In genomic region chr7:100675581-100676350, GRCh38 we compare ENCODE assay signal across 8 cellular contexts. TPM values are rescaled to one million over a fixed set of nuclear protein-coding genes. Genes with fewer than 3 reads are reported as not detected.
A peak's percentile ranks its signal among the peaks of the same experiment; 100 is the strongest.
DNase-seq lines count a peak whose midpoint lies in the region; ATAC-seq, FAIRE-seq and TF ChIP-seq lines count a peak whose summit lies in the region.

No MANE protein-coding gene starts in this region.

- no peaks in the 10 kb centered on the region for H3K36me3 Mint-ChIP-seq in activated naive CD8-positive, alpha-beta T cell

- in situ Hi-C loops in SK-MEL-5 (cut with HindIII; ENCODE audit: low pct_unique_long_range_greater_than_20kb, low sequenced_read_pairs): no loop called here

- peak overlapping the region; percentile 36 to 98 (median 96) for H3K27ac ChIP-seq in pancreas
- peak overlapping the region; percentile 99 to 100 for H3K27ac ChIP-seq in tibial artery

- TF ChIP-seq CTCF in pancreas (IDR thresholded peaks at IDR 0.05) (no peak), tibial artery (IDR thresholded peaks at IDR 0.05) (no peak)

- H3K9me3 ChIP-seq in pancreas (no peaks in the 10 kb centered on the region), tibial artery (no peaks in the 10 kb centered on the region)

- peak overlapping the region; percentile 88 for H3K4me3 Mint-ChIP-seq in activated naive CD8-positive, alpha-beta T cell

- no peak for FAIRE-seq in pancreas (lab: Jason Lieb, UNC)

- H3K27me3 Mint-ChIP-seq in activated naive CD8-positive, alpha-beta T cell: no peaks in the 10 kb centered on the region

- H3K4me1 ChIP-seq in pancreas: no peaks in the 10 kb centered on the region
- H3K4me1 ChIP-seq in tibial artery: peaks cover 0 to 36% (median 14%) of the 10 kb centered on the region in 4 donors

- DNase-seq in A172 (ENCODE audit: low spot score): peak; percentile 67
- peak; percentile 40 for DNase-seq in SK-MEL-5 (ENCODE audit: low read depth, low spot score)
- DNase-seq in Right ventricle myocardium superior: peak; percentile 93
- peak; percentile 71 to 92 (median 78) for DNase-seq in pancreas
- peak; percentile 84 to 91 for DNase-seq in tibial artery

- H3K4me1 Mint-ChIP-seq in activated naive CD8-positive, alpha-beta T cell (ENCODE audit: low read depth): peaks cover 23% of the 10 kb centered on the region

- H3K4me3 ChIP-seq in pancreas (peak overlapping the region; percentile 87 to 91 (median 90)), tibial artery (peak overlapping the region; percentile 98 to 99)

- 5 to 9% methylated on average over 37 to 59 of the region's 59 CpGs for WGBS in pancreas, 2 donors

- peak overlapping the region; percentile 75 for H3K27ac Mint-ChIP-seq in activated naive CD8-positive, alpha-beta T cell

- ATAC-seq in GM18520 (IDR thresholded peaks at IDR 0.05; ENCODE audit: unreplicated experiment): peak; percentile 20
- peak; percentile 17 for ATAC-seq in HG03521 (IDR thresholded peaks at IDR 0.05; ENCODE audit: unreplicated experiment)
- peak; percentile 39 for ATAC-seq in Right ventricle myocardium superior (ENCODE audit: poor library complexity)
- ATAC-seq in pancreas: peak; percentile 4 to 13 (median 10)

- peaks cover 3 to 24% (median 16%) of the 10 kb centered on the region in 3 donors for H3K36me3 ChIP-seq in pancreas
- H3K36me3 ChIP-seq in tibial artery: peaks cover 29 to 44% (median 40%) of the 10 kb centered on the region in 3 donors

- no peaks in the 10 kb centered on the region for H3K9me3 Mint-ChIP-seq in activated naive CD8-positive, alpha-beta T cell (ENCODE audit: low read depth)

- no peaks in the 10 kb centered on the region for H3K27me3 ChIP-seq in pancreas
- no peaks in the 10 kb centered on the region for H3K27me3 ChIP-seq in tibial artery

- intact Hi-C loops in Right ventricle myocardium superior (cut with DNase I) (no loop called here), pancreas (cut with DNase I) (loop anchor here in 1 of 3 donors (2.0 kb wide), 1 partner anchor 15 kb away; no protein-coding TSS in a partner anchor), tibial artery (cut with DNase I; ENCODE audit: low total_unique reads) (loop anchor here (5.0 to 10.0 kb wide), 2 partner anchors 88 to 201 kb away; partner anchors contain the start of genes FBXO24, LRCH4 and TSC22D4)

RNA-seq across cellular contexts. Expression of gene GNB2, which starts 2.2 kb away (rescaled TPM):
- total RNA-seq in A172 (2014; rRNA removed; shearing (Covaris generic)): 94.3 and 104 TPM in 2 replicates
- total RNA-seq in SK-MEL-5 (2014; rRNA removed; shearing (Covaris generic)): 43.7 and 47.7 TPM in 2 replicates
- polyA plus RNA-seq in SK-MEL-5 (2015; cell fraction: cytosol; rRNA removed): 279 and 294 TPM in 2 replicates
- 91.9 and 119 TPM in 2 replicates for polyA plus RNA-seq in SK-MEL-5 (2015; cell fraction: nucleus; rRNA removed)
- 101 TPM for total RNA-seq in Right ventricle myocardium superior
- 100 to 1,000 TPM in 5 of 6 donors, 10 to 100 TPM in 1; 84.7 to 118 (median 104) TPM for total RNA-seq in pancreas
- polyA plus RNA-seq in pancreas: 100 to 1,000 TPM in 1 of 2 donors, 10 to 100 TPM in 1; 82.2 to 151 TPM

RNA-seq across cellular contexts. Expression of gene GIGYF1, which starts 18.3 kb away (rescaled TPM):
- 12.5 and 16.6 TPM in 2 replicates for total RNA-seq in A172 (2014; rRNA removed; shearing (Covaris generic))
- 21.8 and 22.1 TPM in 2 replicates for total RNA-seq in SK-MEL-5 (2014; rRNA removed; shearing (Covaris generic))
- polyA plus RNA-seq in SK-MEL-5 (2015; cell fraction: cytosol; rRNA removed): 24.9 and 32.6 TPM in 2 replicates
- 329 and 342 TPM in 2 replicates for polyA plus RNA-seq in SK-MEL-5 (2015; cell fraction: nucleus; rRNA removed)
- total RNA-seq in Right ventricle myocardium superior: 23.5 TPM
- 10 to 100 TPM; 19.2 to 33.9 (median 26.9) TPM for total RNA-seq in pancreas
- 10 to 100 TPM; 48.8 to 76.2 TPM for polyA plus RNA-seq in pancreas

RNA-seq across cellular contexts. Expression of gene ACTL6B, which starts 19.5 kb away (rescaled TPM):
- total RNA-seq in A172 (2014; rRNA removed; shearing (Covaris generic)): not detected in 2 replicates
- not detected in 2 replicates for total RNA-seq in SK-MEL-5 (2014; rRNA removed; shearing (Covaris generic))
- not detected in 2 replicates for polyA plus RNA-seq in SK-MEL-5 (2015; cell fraction: cytosol; rRNA removed)
- polyA plus RNA-seq in SK-MEL-5 (2015; cell fraction: nucleus; rRNA removed): not detected in 2 replicates
- total RNA-seq in Right ventricle myocardium superior (not detected), pancreas (under 1 TPM; 0.23 to 0.98 (median 0.57) TPM)
- polyA plus RNA-seq in pancreas: 1 to 10 TPM; 1.7 to 7.7 TPM

RNA-seq across cellular contexts. Expression of gene POP7, which starts 30.2 kb away (rescaled TPM):
- 76.9 and 110 TPM in 2 replicates for total RNA-seq in A172 (2014; rRNA removed; shearing (Covaris generic))
- 79.2 and 94.4 TPM in 2 replicates for total RNA-seq in SK-MEL-5 (2014; rRNA removed; shearing (Covaris generic))
- 78.8 and 89.6 TPM in 2 replicates for polyA plus RNA-seq in SK-MEL-5 (2015; cell fraction: cytosol; rRNA removed)
- 10.0 and 13.4 TPM in 2 replicates for polyA plus RNA-seq in SK-MEL-5 (2015; cell fraction: nucleus; rRNA removed)
- total RNA-seq in Right ventricle myocardium superior: 27.1 TPM
- total RNA-seq in pancreas: 10 to 100 TPM; 10.5 to 19.2 (median 13.8) TPM
- polyA plus RNA-seq in pancreas: 10 to 100 TPM; 20.5 to 26.1 TPM

RNA-seq across cellular contexts. Expression of gene TFR2, which starts 34.4 kb away (rescaled TPM):
- total RNA-seq in A172 (2014; rRNA removed; shearing (Covaris generic)): not detected in 2 replicates
- total RNA-seq in SK-MEL-5 (2014; rRNA removed; shearing (Covaris generic)): 0.29 and 1.6 TPM in 2 replicates
- polyA plus RNA-seq in SK-MEL-5 (2015; cell fraction: cytosol; rRNA removed): 0.24 and 0.41 TPM in 2 replicates
- polyA plus RNA-seq in SK-MEL-5 (2015; cell fraction: nucleus; rRNA removed): 0.56 and 2.3 TPM in 2 replicates
- total RNA-seq in Right ventricle myocardium superior (0.13 TPM), pancreas (1 to 10 TPM in 3 of 6 donors, under 1 TPM in 3; 0.28 to 1.2 (median 0.76) TPM)
- polyA plus RNA-seq in pancreas: 1 to 10 TPM; 1.1 to 1.2 TPM

Comparison
In these comparisons a context has a peak if more than half of its experiments do, and no peak if none do; other contexts are left out.
1. Peak in every context shown above with its lines: DNase-seq, ATAC-seq, H3K4me3 ChIP-seq and H3K27ac ChIP-seq.
2. DNase-seq: peak in every context shown above with its lines; median percentile 93 in Right ventricle myocardium superior; 88 in tibial artery; 78 in pancreas; 67 in A172; 40 in SK-MEL-5.